Comparison of ENCODE assay signal across 1 cellular context in the genomic region with DNA sequence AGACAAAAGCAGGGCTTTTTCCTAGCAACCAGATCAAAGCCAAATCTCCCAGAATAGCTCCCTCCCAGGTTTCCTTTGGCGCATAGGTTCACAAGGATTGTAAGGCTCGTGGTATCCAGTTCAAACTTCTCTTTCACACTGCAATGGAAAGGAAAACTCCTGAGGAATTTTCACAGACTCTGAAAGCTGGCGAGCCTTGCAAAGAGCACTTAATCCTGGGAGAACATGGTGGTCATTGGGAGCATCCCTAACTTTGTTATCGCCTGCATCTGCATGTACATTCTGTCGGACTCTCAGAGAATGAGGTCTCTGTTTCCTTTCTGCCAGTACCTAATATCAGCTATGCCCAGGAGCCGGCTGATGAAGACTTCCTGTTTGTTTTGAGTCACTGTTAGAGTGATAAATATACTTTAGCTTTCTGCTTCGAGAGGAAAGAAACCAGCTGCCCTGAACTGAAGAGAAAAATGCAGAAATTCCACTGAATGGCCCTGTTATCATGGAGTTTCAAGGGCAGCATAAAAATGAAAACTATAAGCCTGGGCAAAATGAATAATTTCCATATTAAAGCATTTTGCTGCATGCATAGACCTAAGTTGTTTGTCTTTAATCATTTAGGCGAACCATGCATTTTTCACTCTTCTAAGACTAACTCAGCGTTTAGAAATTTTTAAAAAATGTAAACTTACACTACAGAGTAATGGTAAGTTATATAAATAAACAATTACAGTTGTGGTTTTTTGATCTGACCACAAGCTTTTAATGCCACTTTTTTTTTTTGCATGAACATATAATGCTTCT.
TF ChIP-seq lines count a peak whose summit lies in the region.

No MANE protein-coding gene starts in this region.

TF ChIP-seq in K562, 482 proteins besides CTCF, POLR2A, EP300 and RAD21 (continued from another document):
- peak; percentile 93 for TF ChIP-seq JUND (IDR thresholded peaks at IDR 0.05; ENCODE audit: borderline replicate concordance, low read depth, low read length)
- TF ChIP-seq JUND (tag; IDR thresholded peaks at IDR 0.05; ENCODE audit: borderline replicate concordance, low read depth, low read length) = peak; percentile 82; the same call in 1 of the 3 replicates
- TF ChIP-seq, protein P1, sequence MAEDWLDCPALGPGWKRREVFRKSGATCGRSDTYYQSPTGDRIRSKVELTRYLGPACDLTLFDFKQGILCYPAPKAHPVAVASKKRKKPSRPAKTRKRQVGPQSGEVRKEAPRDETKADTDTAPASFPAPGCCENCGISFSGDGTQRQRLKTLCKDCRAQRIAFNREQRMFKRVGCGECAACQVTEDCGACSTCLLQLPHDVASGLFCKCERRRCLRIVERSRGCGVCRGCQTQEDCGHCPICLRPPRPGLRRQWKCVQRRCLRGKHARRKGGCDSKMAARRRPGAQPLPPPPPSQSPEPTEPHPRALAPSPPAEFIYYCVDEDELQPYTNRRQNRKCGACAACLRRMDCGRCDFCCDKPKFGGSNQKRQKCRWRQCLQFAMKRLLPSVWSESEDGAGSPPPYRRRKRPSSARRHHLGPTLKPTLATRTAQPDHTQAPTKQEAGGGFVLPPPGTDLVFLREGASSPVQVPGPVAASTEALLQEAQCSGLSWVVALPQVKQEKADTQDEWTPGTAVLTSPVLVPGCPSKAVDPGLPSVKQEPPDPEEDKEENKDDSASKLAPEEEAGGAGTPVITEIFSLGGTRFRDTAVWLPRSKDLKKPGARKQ (CRISPR knock-in tag; IDR thresholded peaks at IDR 0.05) = no peak
- no peak for TF ChIP-seq ZC3H4 (CRISPR knock-in tag; IDR thresholded peaks at IDR 0.05; ENCODE audit: borderline replicate concordance)
- TF ChIP-seq, protein P2, sequence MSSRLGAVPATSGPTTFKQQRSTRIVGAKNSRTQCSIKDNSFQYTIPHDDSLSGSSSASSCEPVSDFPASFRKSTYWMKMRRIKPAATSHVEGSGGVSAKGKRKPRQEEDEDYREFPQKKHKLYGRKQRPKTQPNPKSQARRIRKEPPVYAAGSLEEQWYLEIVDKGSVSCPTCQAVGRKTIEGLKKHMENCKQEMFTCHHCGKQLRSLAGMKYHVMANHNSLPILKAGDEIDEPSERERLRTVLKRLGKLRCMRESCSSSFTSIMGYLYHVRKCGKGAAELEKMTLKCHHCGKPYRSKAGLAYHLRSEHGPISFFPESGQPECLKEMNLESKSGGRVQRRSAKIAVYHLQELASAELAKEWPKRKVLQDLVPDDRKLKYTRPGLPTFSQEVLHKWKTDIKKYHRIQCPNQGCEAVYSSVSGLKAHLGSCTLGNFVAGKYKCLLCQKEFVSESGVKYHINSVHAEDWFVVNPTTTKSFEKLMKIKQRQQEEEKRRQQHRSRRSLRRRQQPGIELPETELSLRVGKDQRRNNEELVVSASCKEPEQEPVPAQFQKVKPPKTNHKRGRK (tag; IDR thresholded peaks at IDR 0.05) = no peak
- TF ChIP-seq KLF6 (CRISPR knock-in tag; IDR thresholded peaks at IDR 0.05; ENCODE audit: borderline replicate concordance) = no peak
- peak; percentile 51 for TF ChIP-seq ATF7 (IDR thresholded peaks at IDR 0.05)
- TF ChIP-seq KLF13 (tag; IDR thresholded peaks at IDR 0.05; ENCODE audit: borderline replicate concordance, low read depth) = no peak
- 0 out of 2 replicates have a peak, but pooled peaks have one; percentile 18 for TF ChIP-seq RBFOX2 (IDR thresholded peaks at IDR 0.05; ENCODE audit: low read depth, low read length)
- TF ChIP-seq ZNF239 (CRISPR knock-in tag; IDR thresholded peaks at IDR 0.05) = peak; percentile 22; the same call in 1 of the 2 replicates
- no peak for TF ChIP-seq PURB (CRISPR knock-in tag; IDR thresholded peaks at IDR 0.05; ENCODE audit: low read depth)
- TF ChIP-seq, protein P3, sequence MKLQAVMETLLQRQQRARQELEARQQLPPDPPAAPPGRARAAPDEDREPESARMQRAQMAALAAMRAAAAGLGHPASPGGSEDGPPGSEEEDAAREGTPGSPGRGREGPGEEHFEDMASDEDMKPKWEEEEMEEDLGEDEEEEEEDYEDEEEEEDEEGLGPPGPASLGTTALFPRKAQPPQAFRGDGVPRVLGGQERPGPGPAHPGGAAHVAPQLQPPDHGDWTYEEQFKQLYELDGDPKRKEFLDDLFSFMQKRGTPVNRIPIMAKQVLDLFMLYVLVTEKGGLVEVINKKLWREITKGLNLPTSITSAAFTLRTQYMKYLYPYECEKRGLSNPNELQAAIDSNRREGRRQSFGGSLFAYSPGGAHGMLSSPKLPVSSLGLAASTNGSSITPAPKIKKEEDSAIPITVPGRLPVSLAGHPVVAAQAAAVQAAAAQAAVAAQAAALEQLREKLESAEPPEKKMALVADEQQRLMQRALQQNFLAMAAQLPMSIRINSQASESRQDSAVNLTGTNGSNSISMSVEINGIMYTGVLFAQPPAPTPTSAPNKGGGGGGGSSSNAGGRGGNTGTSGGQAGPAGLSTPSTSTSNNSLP (IDR thresholded peaks at IDR 0.05; ENCODE audit: borderline replicate concordance, low read depth, low read length) = peak; percentile 81; the same call in 1 of the 2 replicates
- TF ChIP-seq SMARCA4 (IDR thresholded peaks at IDR 0.05) = peak; percentile 93
- TF ChIP-seq, protein P4, sequence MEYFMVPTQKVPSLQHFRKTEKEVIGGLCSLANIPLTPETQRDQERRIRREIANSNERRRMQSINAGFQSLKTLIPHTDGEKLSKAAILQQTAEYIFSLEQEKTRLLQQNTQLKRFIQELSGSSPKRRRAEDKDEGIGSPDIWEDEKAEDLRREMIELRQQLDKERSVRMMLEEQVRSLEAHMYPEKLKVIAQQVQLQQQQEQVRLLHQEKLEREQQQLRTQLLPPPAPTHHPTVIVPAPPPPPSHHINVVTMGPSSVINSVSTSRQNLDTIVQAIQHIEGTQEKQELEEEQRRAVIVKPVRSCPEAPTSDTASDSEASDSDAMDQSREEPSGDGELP (CRISPR knock-in tag; IDR thresholded peaks at IDR 0.05; ENCODE audit: borderline replicate concordance) = peak; percentile 38; the same call in 1 of the 2 replicates
- TF ChIP-seq, protein P5, sequence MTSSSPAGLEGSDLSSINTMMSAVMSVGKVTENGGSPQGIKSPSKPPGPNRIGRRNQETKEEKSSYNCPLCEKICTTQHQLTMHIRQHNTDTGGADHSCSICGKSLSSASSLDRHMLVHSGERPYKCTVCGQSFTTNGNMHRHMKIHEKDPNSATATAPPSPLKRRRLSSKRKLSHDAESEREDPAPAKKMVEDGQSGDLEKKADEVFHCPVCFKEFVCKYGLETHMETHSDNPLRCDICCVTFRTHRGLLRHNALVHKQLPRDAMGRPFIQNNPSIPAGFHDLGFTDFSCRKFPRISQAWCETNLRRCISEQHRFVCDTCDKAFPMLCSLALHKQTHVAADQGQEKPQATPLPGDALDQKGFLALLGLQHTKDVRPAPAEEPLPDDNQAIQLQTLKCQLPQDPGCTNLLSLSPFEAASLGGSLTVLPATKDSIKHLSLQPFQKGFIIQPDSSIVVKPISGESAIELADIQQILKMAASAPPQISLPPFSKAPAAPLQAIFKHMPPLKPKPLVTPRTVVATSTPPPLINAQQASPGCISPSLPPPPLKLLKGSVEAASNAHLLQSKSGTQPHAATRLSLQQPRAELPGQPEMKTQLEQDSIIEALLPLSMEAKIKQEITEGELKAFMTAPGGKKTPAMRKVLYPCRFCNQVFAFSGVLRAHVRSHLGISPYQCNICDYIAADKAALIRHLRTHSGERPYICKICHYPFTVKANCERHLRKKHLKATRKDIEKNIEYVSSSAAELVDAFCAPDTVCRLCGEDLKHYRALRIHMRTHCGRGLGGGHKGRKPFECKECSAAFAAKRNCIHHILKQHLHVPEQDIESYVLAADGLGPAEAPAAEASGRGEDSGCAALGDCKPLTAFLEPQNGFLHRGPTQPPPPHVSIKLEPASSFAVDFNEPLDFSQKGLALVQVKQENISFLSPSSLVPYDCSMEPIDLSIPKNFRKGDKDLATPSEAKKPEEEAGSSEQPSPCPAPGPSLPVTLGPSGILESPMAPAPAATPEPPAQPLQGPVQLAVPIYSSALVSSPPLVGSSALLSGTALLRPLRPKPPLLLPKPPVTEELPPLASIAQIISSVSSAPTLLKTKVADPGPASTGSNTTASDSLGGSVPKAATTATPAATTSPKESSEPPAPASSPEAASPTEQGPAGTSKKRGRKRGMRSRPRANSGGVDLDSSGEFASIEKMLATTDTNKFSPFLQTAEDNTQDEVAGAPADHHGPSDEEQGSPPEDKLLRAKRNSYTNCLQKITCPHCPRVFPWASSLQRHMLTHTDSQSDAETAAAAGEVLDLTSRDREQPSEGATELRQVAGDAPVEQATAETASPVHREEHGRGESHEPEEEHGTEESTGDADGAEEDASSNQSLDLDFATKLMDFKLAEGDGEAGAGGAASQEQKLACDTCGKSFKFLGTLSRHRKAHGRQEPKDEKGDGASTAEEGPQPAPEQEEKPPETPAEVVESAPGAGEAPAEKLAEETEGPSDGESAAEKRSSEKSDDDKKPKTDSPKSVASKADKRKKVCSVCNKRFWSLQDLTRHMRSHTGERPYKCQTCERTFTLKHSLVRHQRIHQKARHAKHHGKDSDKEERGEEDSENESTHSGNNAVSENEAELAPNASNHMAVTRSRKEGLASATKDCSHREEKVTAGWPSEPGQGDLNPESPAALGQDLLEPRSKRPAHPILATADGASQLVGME (CRISPR knock-in tag; IDR thresholded peaks at IDR 0.05) = no peak
- TF ChIP-seq HDAC8 (tag; IDR thresholded peaks at IDR 0.05) = no peak
- no peak for TF ChIP-seq KLF10 (CRISPR knock-in tag; IDR thresholded peaks at IDR 0.05)
- TF ChIP-seq FOXA3 (CRISPR knock-in tag; conservative IDR thresholded peaks at IDR 0.05 in 1 of 2, IDR thresholded peaks at IDR 0.05 in 1 of 2) = peak; percentile 92 to 97
- TF ChIP-seq SOX6 (IDR thresholded peaks at IDR 0.05) = peak; percentile 74
- peak; percentile 70; the same call in 1 of the 2 replicates for TF ChIP-seq ZNF311 (CRISPR knock-in tag; IDR thresholded peaks at IDR 0.05)
- TF ChIP-seq GABPB2 (CRISPR knock-in tag; conservative IDR thresholded peaks at IDR 0.05) = no peak
- no peak for TF ChIP-seq ELF4 (CRISPR knock-in tag; IDR thresholded peaks at IDR 0.05)
- TF ChIP-seq NCOR1 (IDR thresholded peaks at IDR 0.05) = peak; percentile 79
- TF ChIP-seq MBD2 (IDR thresholded peaks at IDR 0.05; ENCODE audit: borderline replicate concordance, low read depth) = peak; percentile 28; the same call in 1 of the 2 replicates
- TF ChIP-seq TEAD4 (IDR thresholded peaks at IDR 0.05; ENCODE audit: low read length) = peak; percentile 88
- TF ChIP-seq TEAD4 (CRISPR knock-in tag; IDR thresholded peaks at IDR 0.05; ENCODE audit: borderline replicate concordance) = no peak
- TF ChIP-seq, protein P6, sequence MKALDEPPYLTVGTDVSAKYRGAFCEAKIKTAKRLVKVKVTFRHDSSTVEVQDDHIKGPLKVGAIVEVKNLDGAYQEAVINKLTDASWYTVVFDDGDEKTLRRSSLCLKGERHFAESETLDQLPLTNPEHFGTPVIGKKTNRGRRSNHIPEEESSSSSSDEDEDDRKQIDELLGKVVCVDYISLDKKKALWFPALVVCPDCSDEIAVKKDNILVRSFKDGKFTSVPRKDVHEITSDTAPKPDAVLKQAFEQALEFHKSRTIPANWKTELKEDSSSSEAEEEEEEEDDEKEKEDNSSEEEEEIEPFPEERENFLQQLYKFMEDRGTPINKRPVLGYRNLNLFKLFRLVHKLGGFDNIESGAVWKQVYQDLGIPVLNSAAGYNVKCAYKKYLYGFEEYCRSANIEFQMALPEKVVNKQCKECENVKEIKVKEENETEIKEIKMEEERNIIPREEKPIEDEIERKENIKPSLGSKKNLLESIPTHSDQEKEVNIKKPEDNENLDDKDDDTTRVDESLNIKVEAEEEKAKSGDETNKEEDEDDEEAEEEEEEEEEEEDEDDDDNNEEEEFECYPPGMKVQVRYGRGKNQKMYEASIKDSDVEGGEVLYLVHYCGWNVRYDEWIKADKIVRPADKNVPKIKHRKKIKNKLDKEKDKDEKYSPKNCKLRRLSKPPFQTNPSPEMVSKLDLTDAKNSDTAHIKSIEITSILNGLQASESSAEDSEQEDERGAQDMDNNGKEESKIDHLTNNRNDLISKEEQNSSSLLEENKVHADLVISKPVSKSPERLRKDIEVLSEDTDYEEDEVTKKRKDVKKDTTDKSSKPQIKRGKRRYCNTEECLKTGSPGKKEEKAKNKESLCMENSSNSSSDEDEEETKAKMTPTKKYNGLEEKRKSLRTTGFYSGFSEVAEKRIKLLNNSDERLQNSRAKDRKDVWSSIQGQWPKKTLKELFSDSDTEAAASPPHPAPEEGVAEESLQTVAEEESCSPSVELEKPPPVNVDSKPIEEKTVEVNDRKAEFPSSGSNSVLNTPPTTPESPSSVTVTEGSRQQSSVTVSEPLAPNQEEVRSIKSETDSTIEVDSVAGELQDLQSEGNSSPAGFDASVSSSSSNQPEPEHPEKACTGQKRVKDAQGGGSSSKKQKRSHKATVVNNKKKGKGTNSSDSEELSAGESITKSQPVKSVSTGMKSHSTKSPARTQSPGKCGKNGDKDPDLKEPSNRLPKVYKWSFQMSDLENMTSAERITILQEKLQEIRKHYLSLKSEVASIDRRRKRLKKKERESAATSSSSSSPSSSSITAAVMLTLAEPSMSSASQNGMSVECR (CRISPR knock-in tag; IDR thresholded peaks at IDR 0.05) = no peak
- 0 out of 2 replicates have a peak, but pooled peaks have one; percentile 15 for TF ChIP-seq BACH1 (tag; IDR thresholded peaks at IDR 0.05)
